Comparison of ENCODE assay signal across 7 cellular contexts in the genomic region with DNA sequence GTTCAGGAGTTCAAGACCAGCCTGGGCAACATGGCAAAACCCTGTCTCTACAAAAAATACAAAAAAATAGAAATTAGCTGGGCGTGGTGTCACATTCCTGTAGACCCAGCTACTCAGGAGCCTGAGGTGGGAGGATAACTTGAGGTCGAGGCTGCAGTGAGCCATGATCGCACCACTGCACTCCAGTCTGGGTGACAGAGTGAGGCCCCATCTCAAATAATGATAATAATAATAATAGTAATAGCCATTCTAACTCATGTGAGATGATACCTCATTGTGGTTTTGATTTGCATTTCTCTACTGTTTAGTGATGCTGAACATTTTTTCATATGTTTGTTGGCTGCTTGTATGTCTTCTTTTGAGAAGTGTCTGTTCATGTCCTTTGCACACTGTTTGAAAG.
ATAC-seq lines count a peak whose summit lies in the region.

No MANE protein-coding gene starts in this region.

- ATAC-seq in GM18502 (IDR thresholded peaks at IDR 0.05; ENCODE audit: poor library complexity, unreplicated experiment), result peak; percentile 37
- peak; percentile 32 for ATAC-seq in GM18870 (IDR thresholded peaks at IDR 0.05; ENCODE audit: unreplicated experiment)
- peak; percentile 36 for ATAC-seq in GM21360 (IDR thresholded peaks at IDR 0.05; ENCODE audit: unreplicated experiment)
- ATAC-seq in HG02610 (IDR thresholded peaks at IDR 0.05; ENCODE audit: unreplicated experiment), result peak; percentile 32
- peak; percentile 32 for ATAC-seq in HG03025 (IDR thresholded peaks at IDR 0.05; ENCODE audit: low FRiP score, unreplicated experiment)
- peak; percentile 43 for ATAC-seq in HG03354 (IDR thresholded peaks at IDR 0.05; ENCODE audit: poor library complexity, severe bottlenecking, unreplicated experiment)
- ATAC-seq in HG03575 (IDR thresholded peaks at IDR 0.05; ENCODE audit: extremely low read depth, insufficient number of reproducible peaks, low FRiP score, unreplicated experiment), result peak; percentile 19

Comparison
In these comparisons a context has a peak if more than half of its experiments do, and no peak if none do; other contexts are left out.
1. Peak in every context shown above with its lines: ATAC-seq.